ENCODE assay signal across 13 cellular contexts in genomic region chr3:154181127-154181691, GRCh38.
DNase-seq lines count a peak whose midpoint lies in the region; ATAC-seq, FAIRE-seq and TF ChIP-seq lines count a peak whose summit lies in the region.
"Had no signal": no experiment of that assay in that cellular context is flagged by ENCODE, and none has a peak within 500 bp of the region (broad histone marks: within the 10 kb centered on the region; RNA-seq: fewer than 3 reads in every experiment).

No MANE protein-coding gene starts in this region.

- WGBS in tibial nerve, 2 donors, result 40 to 45% methylated on average over 6 of the region's 6 CpGs

- no peak for FAIRE-seq in HTR-8/SVneo (lab: Jason Lieb, UNC)

- H3K27ac ChIP-seq in thoracic aorta (peak overlapping the region; percentile 61 to 82), tibial nerve (peak overlapping the region in 2 of 4 donors; percentile 31 to 38)
- H3K27ac ChIP-seq: spleen had no signal

- peak overlapping the region; percentile 36 for H3K4me3 ChIP-seq in thoracic aorta
- no peak overlapping the region for H3K4me3 ChIP-seq in tibial nerve
- H3K4me3 ChIP-seq: spleen had no signal

- TF ChIP-seq POLR2A in tibial nerve (IDR thresholded peaks at IDR 0.05), result no peak

- peak; percentile 34 for ATAC-seq in thoracic aorta (ENCODE audit: insufficient number of reproducible peaks, low FRiP score, low read depth)
- ATAC-seq: activated CD4-positive, alpha-beta T cell treated with anti-CD3 and anti-CD28 coated beads for 36 hours had no signal

- DNase-seq in NCI-H345 (lab: John Stamatoyannopoulos, UW), result peak; percentile 7
- DNase-seq in NCI-H345 treated with DMSO at 0.1 percent for 48 hours (lab: John Stamatoyannopoulos, UW; ENCODE audit: unreplicated experiment), result no peak
- DNase-seq in SK-N-DZ (ENCODE audit: low spot score), result peak; percentile 90
- peak; percentile 25 for DNase-seq in iPS-NIHi11 (ENCODE audit: low spot score)
- DNase-seq in thoracic aorta (ENCODE audit: low spot score), result no peak
- DNase-seq in tibial nerve (ENCODE audit: low spot score in 2 of 2), result no peak
- no peak for DNase-seq in HTR-8/SVneo (ENCODE audit: insufficient read length, low spot score)
- DNase-seq in NCI-H1436 (lab: John Stamatoyannopoulos, UW), result no peak
- DNase-seq: ACHN; activated CD4-positive, alpha-beta T cell treated with anti-CD3 and anti-CD28 coated beads for 36 hours; activated T-cell treated with anti-CD3 and anti-CD28 coated beads, Interleukin-2, amount 50 U/mL, for 1 hour; spleen; SW 1271 had no signal

- H3K9me3 ChIP-seq in thoracic aorta, result no peaks in the 10 kb centered on the region
- peaks cover 0 to 7% (median 0%) of the 10 kb centered on the region in 4 donors for H3K9me3 ChIP-seq in tibial nerve
- H3K9me3 ChIP-seq: spleen had no signal

- H3K36me3 ChIP-seq in thoracic aorta, result no peaks in the 10 kb centered on the region
- H3K36me3 ChIP-seq in tibial nerve, result no peaks in the 10 kb centered on the region
- H3K36me3 ChIP-seq: spleen had no signal

- H3K27me3 ChIP-seq in thoracic aorta (replicated peaks; ENCODE audit: insufficient read depth) (no peaks in the 10 kb centered on the region), tibial nerve (no peaks in the 10 kb centered on the region)
- H3K27me3 ChIP-seq: spleen had no signal

- TF ChIP-seq EP300 in tibial nerve (IDR thresholded peaks at IDR 0.05), result no peak

- TF ChIP-seq CTCF in thoracic aorta (IDR thresholded peaks at IDR 0.05) (no peak), tibial nerve (IDR thresholded peaks at IDR 0.05) (no peak)

- H3K4me1 ChIP-seq in thoracic aorta (ENCODE audit: control insufficient read depth in 1 of 2, low read depth in 2 of 2), result peaks cover 13 to 25% of the 10 kb centered on the region in 2 donors
- H3K4me1 ChIP-seq in tibial nerve, result peaks cover 0 to 18% (median 0%) of the 10 kb centered on the region in 4 donors
- H3K4me1 ChIP-seq: spleen had no signal

Comparison
In these comparisons a context has a peak if more than half of its experiments do, and no peak if none do; other contexts are left out.
1. DNase-seq: peak in NCI-H345 (single experiment), SK-N-DZ (single experiment) and iPS-NIHi11 (single experiment); none in NCI-H345 treated with DMSO at 0.1 percent for 48 hours (single experiment), thoracic aorta (single experiment), tibial nerve (0 of 2), HTR-8/SVneo (single experiment) and NCI-H1436 (single experiment).